Comparison of ENCODE assay signal across 1 cellular context in the genomic region with DNA sequence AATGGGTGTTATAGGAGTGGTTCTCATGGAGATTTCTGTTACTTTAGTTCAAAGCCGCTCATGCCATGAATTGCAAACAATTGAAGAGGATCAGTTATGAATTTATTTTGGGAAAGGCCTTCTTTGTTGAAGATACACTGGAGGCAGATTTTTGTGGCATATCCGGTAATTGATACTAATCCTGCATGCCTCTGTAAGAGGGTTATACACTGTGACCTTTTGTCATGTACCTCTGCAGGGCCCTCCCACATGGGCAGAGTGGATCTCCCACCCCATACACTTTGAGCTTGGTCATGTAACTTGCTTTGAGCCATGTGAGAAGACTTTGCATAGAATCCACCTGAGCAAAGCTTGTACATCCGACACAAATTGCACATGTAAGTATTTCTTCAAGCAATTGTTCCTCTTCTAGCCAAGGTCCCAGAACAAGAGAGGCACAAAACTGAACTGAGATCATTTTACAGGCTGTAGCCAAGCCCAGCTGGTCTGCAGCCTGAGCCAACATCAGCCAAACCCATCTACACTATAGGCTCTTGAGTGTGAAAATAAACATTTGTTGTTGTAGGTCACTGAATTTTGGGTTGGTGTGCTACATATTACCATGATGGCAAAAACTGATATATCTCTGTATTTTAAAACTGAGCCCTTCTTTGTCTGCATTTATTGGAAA.
TF ChIP-seq lines count a peak whose summit lies in the region.

No MANE protein-coding gene starts in this region.

TF ChIP-seq in HepG2, 621 proteins besides CTCF, POLR2A, EP300 and RAD21:
- TF ChIP-seq ZBTB7B (CRISPR knock-in tag; IDR thresholded peaks at IDR 0.05) = no peak
- TF ChIP-seq EED (CRISPR knock-in tag; IDR thresholded peaks at IDR 0.05) = no peak
- no peak for TF ChIP-seq PHB2 (IDR thresholded peaks at IDR 0.05; ENCODE audit: partially characterized antibody)
- TF ChIP-seq, protein P1, sequence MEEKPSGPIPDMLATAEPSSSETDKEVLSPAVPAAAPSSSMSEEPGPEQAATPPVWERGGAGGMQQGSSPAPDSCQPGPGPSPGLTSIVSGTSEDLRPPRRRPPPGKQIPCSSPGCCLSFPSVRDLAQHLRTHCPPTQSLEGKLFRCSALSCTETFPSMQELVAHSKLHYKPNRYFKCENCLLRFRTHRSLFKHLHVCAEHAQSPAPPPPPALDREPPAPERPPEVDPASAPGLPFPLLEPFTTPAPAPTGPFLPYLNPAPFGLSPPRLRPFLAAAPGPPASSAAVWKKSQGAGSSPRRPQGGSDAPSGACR (CRISPR knock-in tag; IDR thresholded peaks at IDR 0.05) = no peak
- TF ChIP-seq BHLHE40 (IDR thresholded peaks at IDR 0.05; ENCODE audit: low read length) = no peak
- TF ChIP-seq, protein P2, sequence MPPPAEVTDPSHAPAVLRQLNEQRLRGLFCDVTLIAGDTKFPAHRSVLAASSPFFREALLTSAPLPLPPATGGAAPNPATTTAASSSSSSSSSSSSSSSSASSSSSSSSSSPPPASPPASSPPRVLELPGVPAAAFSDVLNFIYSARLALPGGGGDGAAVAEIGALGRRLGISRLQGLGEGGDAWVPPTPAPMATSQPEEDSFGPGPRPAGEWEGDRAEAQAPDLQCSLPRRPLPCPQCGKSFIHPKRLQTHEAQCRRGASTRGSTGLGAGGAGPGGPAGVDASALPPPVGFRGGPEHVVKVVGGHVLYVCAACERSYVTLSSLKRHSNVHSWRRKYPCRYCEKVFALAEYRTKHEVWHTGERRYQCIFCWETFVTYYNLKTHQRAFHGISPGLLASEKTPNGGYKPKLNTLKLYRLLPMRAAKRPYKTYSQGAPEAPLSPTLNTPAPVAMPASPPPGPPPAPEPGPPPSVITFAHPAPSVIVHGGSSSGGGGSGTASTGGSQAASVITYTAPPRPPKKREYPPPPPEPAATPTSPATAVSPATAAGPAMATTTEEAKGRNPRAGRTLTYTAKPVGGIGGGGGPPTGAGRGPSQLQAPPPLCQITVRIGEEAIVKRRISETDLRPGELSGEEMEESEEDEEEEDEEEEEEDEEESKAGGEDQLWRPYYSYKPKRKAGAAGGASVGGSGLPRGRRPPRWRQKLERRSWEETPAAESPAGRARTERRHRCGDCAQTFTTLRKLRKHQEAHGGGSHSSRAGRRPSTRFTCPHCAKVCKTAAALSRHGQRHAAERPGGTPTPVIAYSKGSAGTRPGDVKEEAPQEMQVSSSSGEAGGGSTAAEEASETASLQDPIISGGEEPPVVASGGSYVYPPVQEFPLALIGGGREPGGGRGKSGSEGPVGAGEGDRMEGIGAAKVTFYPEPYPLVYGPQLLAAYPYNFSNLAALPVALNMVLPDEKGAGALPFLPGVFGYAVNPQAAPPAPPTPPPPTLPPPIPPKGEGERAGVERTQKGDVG (CRISPR knock-in tag; IDR thresholded peaks at IDR 0.05; ENCODE audit: borderline replicate concordance) = no peak
- TF ChIP-seq ZNF589 (CRISPR knock-in tag; conservative IDR thresholded peaks at IDR 0.05) = no peak
- no peak for TF ChIP-seq SRSF9 (IDR thresholded peaks at IDR 0.05; ENCODE audit: borderline replicate concordance, insufficient read depth, low read depth, low read length, poor library complexity, severe bottlenecking)
- TF ChIP-seq, protein P3, sequence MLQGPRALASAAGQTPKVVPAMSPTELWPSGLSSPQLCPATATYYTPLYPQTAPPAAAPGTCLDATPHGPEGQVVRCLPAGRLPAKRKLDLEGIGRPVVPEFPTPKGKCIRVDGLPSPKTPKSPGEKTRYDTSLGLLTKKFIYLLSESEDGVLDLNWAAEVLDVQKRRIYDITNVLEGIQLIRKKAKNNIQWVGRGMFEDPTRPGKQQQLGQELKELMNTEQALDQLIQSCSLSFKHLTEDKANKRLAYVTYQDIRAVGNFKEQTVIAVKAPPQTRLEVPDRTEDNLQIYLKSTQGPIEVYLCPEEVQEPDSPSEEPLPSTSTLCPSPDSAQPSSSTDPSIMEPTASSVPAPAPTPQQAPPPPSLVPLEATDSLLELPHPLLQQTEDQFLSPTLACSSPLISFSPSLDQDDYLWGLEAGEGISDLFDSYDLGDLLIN (CRISPR knock-in tag; IDR thresholded peaks at IDR 0.05; ENCODE audit: borderline replicate concordance) = no peak
- TF ChIP-seq, protein P4, sequence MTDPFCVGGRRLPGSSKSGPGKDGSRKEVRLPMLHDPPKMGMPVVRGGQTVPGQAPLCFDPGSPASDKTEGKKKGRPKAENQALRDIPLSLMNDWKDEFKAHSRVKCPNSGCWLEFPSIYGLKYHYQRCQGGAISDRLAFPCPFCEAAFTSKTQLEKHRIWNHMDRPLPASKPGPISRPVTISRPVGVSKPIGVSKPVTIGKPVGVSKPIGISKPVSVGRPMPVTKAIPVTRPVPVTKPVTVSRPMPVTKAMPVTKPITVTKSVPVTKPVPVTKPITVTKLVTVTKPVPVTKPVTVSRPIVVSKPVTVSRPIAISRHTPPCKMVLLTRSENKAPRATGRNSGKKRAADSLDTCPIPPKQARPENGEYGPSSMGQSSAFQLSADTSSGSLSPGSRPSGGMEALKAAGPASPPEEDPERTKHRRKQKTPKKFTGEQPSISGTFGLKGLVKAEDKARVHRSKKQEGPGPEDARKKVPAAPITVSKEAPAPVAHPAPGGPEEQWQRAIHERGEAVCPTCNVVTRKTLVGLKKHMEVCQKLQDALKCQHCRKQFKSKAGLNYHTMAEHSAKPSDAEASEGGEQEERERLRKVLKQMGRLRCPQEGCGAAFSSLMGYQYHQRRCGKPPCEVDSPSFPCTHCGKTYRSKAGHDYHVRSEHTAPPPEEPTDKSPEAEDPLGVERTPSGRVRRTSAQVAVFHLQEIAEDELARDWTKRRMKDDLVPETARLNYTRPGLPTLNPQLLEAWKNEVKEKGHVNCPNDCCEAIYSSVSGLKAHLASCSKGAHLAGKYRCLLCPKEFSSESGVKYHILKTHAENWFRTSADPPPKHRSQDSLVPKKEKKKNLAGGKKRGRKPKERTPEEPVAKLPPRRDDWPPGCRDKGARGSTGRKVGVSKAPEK (CRISPR knock-in tag; IDR thresholded peaks at IDR 0.05; ENCODE audit: borderline replicate concordance) = no peak
- TF ChIP-seq HNF4G (IDR thresholded peaks at IDR 0.05; ENCODE audit: borderline replicate concordance, low read depth, low read length) = no peak
- TF ChIP-seq HNF4G (CRISPR knock-in tag; IDR thresholded peaks at IDR 0.05; ENCODE audit: borderline replicate concordance, low read depth) = no peak
